Comparison of ENCODE assay signal across 8 cellular contexts in genomic region chr3:170908235-170909116, GRCh38. TPM values are rescaled to one million over a fixed set of nuclear protein-coding genes. Genes with fewer than 3 reads are reported as not detected.
A peak's percentile ranks its signal among the peaks of the same experiment; 100 is the strongest.
DNase-seq lines count a peak whose midpoint lies in the region; ATAC-seq and TF ChIP-seq lines count a peak whose summit lies in the region.

Gene EIF5A2 (minus strand): TSS chr3:170908637. CDS start chr3:170907806, 831 bp downstream.

- peak within 1 kb of the TSS; percentile 95 for H3K4me3 Mint-ChIP-seq in activated naive CD4-positive, alpha-beta T cell treated with anti-CD3 and anti-CD28 coated beads for 36 hours

- no peaks in the 10 kb centered on the region for H3K4me1 ChIP-seq in testis

- peak; percentile 93 for ATAC-seq in omental fat pad (ENCODE audit: low FRiP score)

- 11 to 14% methylated on average over 56 to 70 of the region's 73 CpGs for WGBS in testis, 2 donors

- H3K27me3 ChIP-seq in MG63, result no peaks in the 10 kb centered on the region
- H3K27me3 ChIP-seq in testis, result no peaks in the 10 kb centered on the region

- no peak for TF ChIP-seq POLR2A in testis (IDR thresholded peaks at IDR 0.05)

- H3K27ac Mint-ChIP-seq in activated naive CD4-positive, alpha-beta T cell treated with anti-CD3 and anti-CD28 coated beads for 36 hours, result peak within 1 kb of the TSS; percentile 80

- TF ChIP-seq CTCF in omental fat pad (IDR thresholded peaks at IDR 0.05) (no peak), testis (IDR thresholded peaks at IDR 0.05) (no peak)

- H3K9me3 Mint-ChIP-seq in activated naive CD4-positive, alpha-beta T cell treated with anti-CD3 and anti-CD28 coated beads for 36 hours, result peaks cover 21% of the 10 kb centered on the region

- H3K4me1 Mint-ChIP-seq in activated naive CD4-positive, alpha-beta T cell treated with anti-CD3 and anti-CD28 coated beads for 36 hours (ENCODE audit: low read depth), result peaks cover 22% of the 10 kb centered on the region

- CTCF ChIA-PET in activated naive CD4-positive, alpha-beta T cell treated with anti-CD3 and anti-CD28 coated beads for 36 hours (lab: Charles Lee), result interaction anchor here (0.6 to 1.7 kb wide), 2 partner anchors 39 to 40 kb away, joined by 4 read pairs; partner anchors contain the start of gene RPL22L1

- DNase-seq in GDM1 (lab: John Stamatoyannopoulos, UW), result peak; percentile 53
- DNase-seq in HCEC 1CT, result peak; percentile 95
- peak; percentile 96 for DNase-seq in MG63
- DNase-seq in SK-MEL-5 (ENCODE audit: low read depth, low spot score), result peak; percentile 93
- DNase-seq in activated naive CD4-positive, alpha-beta T cell treated with anti-CD3 and anti-CD28 coated beads for 36 hours, result peak; percentile 97
- peak; percentile 91 for DNase-seq in glomerular visceral epithelial cell (ENCODE audit: extremely low spot score)
- peak; percentile 86 for DNase-seq in omental fat pad (ENCODE audit: low spot score)
- DNase-seq in testis, result peak; percentile 98

- H3K27ac ChIP-seq in testis, result peak within 1 kb of the TSS; percentile 82 to 83

- H3K4me3 ChIP-seq in MG63, result peak within 1 kb of the TSS; percentile 87
- H3K4me3 ChIP-seq in testis, result peak within 1 kb of the TSS; percentile 72 to 87

- peaks cover 5% of the 10 kb centered on the region for H3K36me3 Mint-ChIP-seq in activated naive CD4-positive, alpha-beta T cell treated with anti-CD3 and anti-CD28 coated beads for 36 hours (ENCODE audit: low read depth)

- H3K27me3 Mint-ChIP-seq in activated naive CD4-positive, alpha-beta T cell treated with anti-CD3 and anti-CD28 coated beads for 36 hours (ENCODE audit: low read depth), result no peaks in the 10 kb centered on the region

- H3K36me3 ChIP-seq in MG63 (peaks cover 17% of the 10 kb centered on the region), testis (ENCODE audit: low read depth, missing control alignments) (no peaks in the 10 kb centered on the region)

- in situ Hi-C loops in SK-MEL-5 (cut with HindIII; ENCODE audit: low pct_unique_long_range_greater_than_20kb, low sequenced_read_pairs), result no loop called here

- intact Hi-C loops in activated naive CD4-positive, alpha-beta T cell treated with anti-CD3 and anti-CD28 coated beads for 36 hours (cut with micrococcal nuclease), result loop anchor here (1.0 to 5.0 kb wide), 4 partner anchors 38 to 1096 kb away; partner anchors contain the start of genes LRRC34, LRRIQ4, RPL22L1 and TNIK
- intact Hi-C loops in testis (cut with DNase I; ENCODE audit: low total_unique reads), result no loop called here

- H3K9me3 ChIP-seq in MG63, result peaks cover 18% of the 10 kb centered on the region
- H3K9me3 ChIP-seq in testis, result no peaks in the 10 kb centered on the region

RNA-seq across cellular contexts. Expression of gene EIF5A2, which starts in this region (rescaled TPM):
- total RNA-seq in MG63 (2014; rRNA removed; shearing (Covaris generic); ENCODE audit: low replicate concordance), result 15.4 and 25.1 TPM in 2 replicates
- total RNA-seq in SK-MEL-5 (2014; rRNA removed; shearing (Covaris generic)), result 11.1 and 13.9 TPM in 2 replicates
- polyA plus RNA-seq in SK-MEL-5 (2015; cell fraction: cytosol; rRNA removed), result 13.1 and 16.7 TPM in 2 replicates
- polyA plus RNA-seq in SK-MEL-5 (2015; cell fraction: nucleus; rRNA removed), result 4.7 and 13.9 TPM in 2 replicates
- 1 to 10 TPM; 3.4 to 5.2 TPM for total RNA-seq in activated naive CD4-positive, alpha-beta T cell treated with anti-CD3 and anti-CD28 coated beads for 36 hours
- total RNA-seq in omental fat pad (10 to 100 TPM in 1 of 4 donors, 1 to 10 TPM in 3; 4.3 to 10.4 (median 7.8) TPM), testis (1 to 10 TPM; 3.6 to 6.1 TPM)
- 60.0 TPM for polyA plus RNA-seq in testis (ENCODE audit: insufficient read depth, low read depth, low replicate concordance)

Comparison
In these comparisons a context has a peak if more than half of its experiments do, and no peak if none do; other contexts are left out.
1. Peak in every context shown above with its lines: DNase-seq, ATAC-seq, H3K4me3 ChIP-seq and H3K27ac ChIP-seq.